In the genomic region with DNA sequence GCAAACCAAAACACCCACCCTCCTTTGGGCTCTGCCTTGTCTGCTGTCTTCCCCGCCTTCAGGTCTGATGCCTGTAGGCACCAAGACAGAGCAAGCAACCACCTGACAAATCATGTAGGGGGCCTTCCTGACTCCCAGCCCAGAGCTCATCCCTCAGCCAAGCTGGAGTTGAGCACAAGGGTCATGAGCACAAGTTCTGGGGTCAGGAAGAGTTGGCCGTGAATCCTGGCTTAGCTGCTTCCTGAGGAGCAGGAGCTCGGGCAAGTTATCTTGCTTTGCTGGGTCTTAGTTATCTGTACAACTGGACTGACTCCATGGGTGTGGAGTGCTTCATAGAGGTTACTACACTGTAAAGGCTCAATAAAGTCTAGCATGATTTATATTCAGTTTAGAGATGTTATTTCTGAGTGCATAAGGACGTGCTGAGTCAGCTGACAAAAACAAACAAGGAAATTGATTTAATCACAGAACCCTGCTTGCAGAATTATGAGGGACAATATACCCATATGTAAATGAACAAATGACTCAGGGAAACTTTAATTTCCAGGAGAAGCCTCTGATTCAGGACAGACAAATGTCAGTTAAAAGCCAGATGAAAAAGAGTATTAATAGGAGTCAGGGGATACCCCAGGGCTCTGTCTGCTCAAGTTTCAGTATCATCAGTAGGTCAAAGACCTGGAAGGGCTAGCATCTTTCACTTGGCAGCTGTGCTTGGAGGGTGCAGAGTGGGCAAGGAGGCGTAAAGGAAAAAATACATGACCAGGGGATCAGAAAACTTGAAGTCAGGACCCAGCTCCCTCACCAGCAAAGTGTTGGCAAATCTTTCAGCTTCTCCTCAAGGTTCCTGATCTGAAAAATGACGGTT, we compare ENCODE assay signal across 8 cellular contexts. TPM values are rescaled to one million over a fixed set of nuclear protein-coding genes. Genes with fewer than 3 reads are reported as not detected.
A peak's percentile ranks its signal among the peaks of the same experiment; 100 is the strongest.
DNase-seq lines count a peak whose midpoint lies in the region; ATAC-seq and TF ChIP-seq lines count a peak whose summit lies in the region.
"Had no signal": no experiment of that assay in that cellular context is flagged by ENCODE, and none has a peak within 500 bp of the region (broad histone marks: within the 10 kb centered on the region; RNA-seq: fewer than 3 reads in every experiment).

No MANE protein-coding gene starts in this region.

- peak; percentile 39 for ATAC-seq in GM19043 (IDR thresholded peaks at IDR 0.05; ENCODE audit: low read depth, unreplicated experiment)
- ATAC-seq in stimulated activated memory B cell treated with anti-CD40 and anti-IgM and Interleukin-4, amounts not matched to agents 10 μg/mL and 1 μg/mL and 100 μg/mL, for 72 hours = peak; percentile 53
- no peak for ATAC-seq in HG03469 (IDR thresholded peaks at IDR 0.05; ENCODE audit: unreplicated experiment)

- H3K27me3 Mint-ChIP-seq in stimulated activated memory B cell treated with anti-CD40 and anti-IgM and Interleukin-4, amounts not matched to agents 10 μg/mL and 1 μg/mL and 100 μg/mL, for 72 hours = no peaks in the 10 kb centered on the region

- H3K9me3 Mint-ChIP-seq in stimulated activated memory B cell treated with anti-CD40 and anti-IgM and Interleukin-4, amounts not matched to agents 10 μg/mL and 1 μg/mL and 100 μg/mL, for 72 hours = no peaks in the 10 kb centered on the region

- H3K36me3 Mint-ChIP-seq in stimulated activated memory B cell treated with anti-CD40 and anti-IgM and Interleukin-4, amounts not matched to agents 10 μg/mL and 1 μg/mL and 100 μg/mL, for 72 hours = peaks cover 48% of the 10 kb centered on the region

- CTCF ChIA-PET in PC-9 (lab: Charles Lee) = no interaction called here

- no peaks in the 10 kb centered on the region for H3K79me2 ChIP-seq in PC-9 (ENCODE audit: low read depth)

- peak overlapping the region; percentile 32 for H3K4me3 Mint-ChIP-seq in stimulated activated memory B cell treated with anti-CD40 and anti-IgM and Interleukin-4, amounts not matched to agents 10 μg/mL and 1 μg/mL and 100 μg/mL, for 72 hours

- H3K27ac ChIP-seq in PC-9 = no peak overlapping the region

- POLR2A ChIA-PET in PC-9 (lab: Charles Lee; ENCODE audit: unreplicated experiment) = no interaction called here

- peaks cover 18% of the 10 kb centered on the region for H3K4me1 ChIP-seq in PC-9 (replicated peaks; ENCODE audit: insufficient read depth)

- peaks cover 49% of the 10 kb centered on the region for H3K4me1 Mint-ChIP-seq in stimulated activated memory B cell treated with anti-CD40 and anti-IgM and Interleukin-4, amounts not matched to agents 10 μg/mL and 1 μg/mL and 100 μg/mL, for 72 hours

- H3K27ac Mint-ChIP-seq in stimulated activated memory B cell treated with anti-CD40 and anti-IgM and Interleukin-4, amounts not matched to agents 10 μg/mL and 1 μg/mL and 100 μg/mL, for 72 hours = peak overlapping the region; percentile 74

- no peaks in the 10 kb centered on the region for H3K9me3 ChIP-seq in PC-9 (ENCODE audit: insufficient read depth, low read depth)

- H3K36me3 ChIP-seq in PC-9 (ENCODE audit: low read depth) = no peaks in the 10 kb centered on the region

- no peaks in the 10 kb centered on the region for H3K9me2 ChIP-seq in PC-9 (ENCODE audit: insufficient read depth)

- TF ChIP-seq CTCF in PC-9 (conservative IDR thresholded peaks at IDR 0.05) (no peak), fibroblast of pulmonary artery (IDR thresholded peaks at IDR 0.05; ENCODE audit: low read length, missing control alignments) (no peak)

- BruUV-seq in PC-9 (replicated peaks; lab: Mats Ljungman, UMichigan) = no TSS peak

- H2AFZ ChIP-seq in PC-9 = no peak overlapping the region

- intact Hi-C loops in PC-9 (cut with micrococcal nuclease; ENCODE audit: unreplicated experiment) = no loop called here

- H3K4me3 ChIP-seq in PC-9 (no peak overlapping the region), fibroblast of pulmonary artery (replicated peaks; ENCODE audit: low read depth, low read length) (no peak overlapping the region)

- H3F3A ChIP-seq in PC-9 (ENCODE audit: insufficient read depth, low read depth) = peaks cover 23% of the 10 kb centered on the region; the same call in 1 of the 2 replicates

- H4K20me1 ChIP-seq in PC-9 (ENCODE audit: insufficient read depth) = no peaks in the 10 kb centered on the region

- DNase-seq in PC-9 = peak in 1 of 2 experiments; percentile 62
- DNase-seq in fibroblast of pulmonary artery (ENCODE audit: low read depth) = peak; percentile 44
- DNase-seq in NCI-H2171 (lab: John Stamatoyannopoulos, UW) = no peak
- DNase-seq in stimulated activated CD4-positive, alpha-beta T cell treated with anti-CD3 and anti-CD28 coated beads, Interleukin-1b, Interleukin-23, amount 100 ng/mL, for 48 hours = no peak

- H3K4me2 ChIP-seq in PC-9 = 0 out of 2 replicates have a peak overlapping the region, but pooled peaks have one; percentile 0

- no peaks in the 10 kb centered on the region for H3K27me3 ChIP-seq in PC-9 (ENCODE audit: insufficient read depth, low read depth)

RNA-seq across cellular contexts. Expression of a gene that starts 15.1 kb away (rescaled TPM):
- not detected in 2 replicates for total RNA-seq in PC-9 (2021)
- total RNA-seq: NCI-H460 had no signal

RNA-seq across cellular contexts. Expression of a gene that starts 22.8 kb away (rescaled TPM):
- not detected in 2 replicates for total RNA-seq in PC-9 (2021)
- total RNA-seq: NCI-H460 had no signal

RNA-seq across cellular contexts. Expression of a gene that starts 29.4 kb away (rescaled TPM):
- total RNA-seq in PC-9 (2021) = not detected in 2 replicates
- total RNA-seq: NCI-H460 had no signal
